8 cellular contexts compared by ENCODE assay signal in genomic region chr6:8102122-8102958, GRCh38. TPM values are rescaled to one million over a fixed set of nuclear protein-coding genes. Genes with fewer than 3 reads are reported as not detected.
A peak's percentile ranks its signal among the peaks of the same experiment; 100 is the strongest.
DNase-seq lines count a peak whose midpoint lies in the region; ATAC-seq, FAIRE-seq and TF ChIP-seq lines count a peak whose summit lies in the region.

Gene EEF1E1 (minus strand): TSS chr6:8102548. CDS start chr6:8102521, 27 bp downstream.

- DNase-seq in ELF-1 (ENCODE audit: low read depth, low spot score) (peak; percentile 95), H54 (ENCODE audit: insufficient read length, low spot score) (peak; percentile 92), LoVo (ENCODE audit: low spot score) (peak; percentile 97), RWPE1 (ENCODE audit: low spot score) (peak; percentile 98), fibroblast of peridontal ligament (ENCODE audit: extremely low read depth) (peak; percentile 90), natural killer cell (peak; percentile 87)
- peak; percentile 89 to 96 (median 94) for DNase-seq in stimulated activated naive CD4-positive, alpha-beta T cell (lab: John Stamatoyannopoulos, UW)

- TF ChIP-seq POLR2A in H54 (IDR thresholded peaks at IDR 0.05; ENCODE audit: low read depth, low read length), result peak; percentile 77

- no peaks in the 10 kb centered on the region for H3K9me3 Mint-ChIP-seq in activated T-helper 17 cell treated with anti-CD3 and anti-CD28 coated beads, Interleukin-2, amount 50 U/mL, for 72 hours
- H3K9me3 Mint-ChIP-seq in natural killer cell, result no peaks in the 10 kb centered on the region

- peak within 1 kb of the TSS; percentile 95 for H3K27ac Mint-ChIP-seq in activated T-helper 17 cell treated with anti-CD3 and anti-CD28 coated beads, Interleukin-2, amount 50 U/mL, for 72 hours
- H3K27ac Mint-ChIP-seq in natural killer cell, result peak within 1 kb of the TSS; percentile 92 to 93

- peak; percentile 91 for FAIRE-seq in H54 (lab: Jason Lieb, UNC)

- CTCF ChIA-PET in RWPE1 (lab: Yijun Ruan, JAX), result interaction anchor here (0.6 to 0.7 kb wide), 2 partner anchors 38 to 147 kb away, joined by 4 read pairs; no protein-coding TSS in a partner anchor

- POLR2A ChIA-PET in RWPE1 (lab: Yijun Ruan, JAX; ENCODE audit: low non-redundant PET), result interaction anchor here (0.7 kb wide), 1 partner anchor 30 kb away, joined by 4 read pairs; no protein-coding TSS in a partner anchor

- peak within 1 kb of the TSS; percentile 94 for H3K4me3 Mint-ChIP-seq in activated T-helper 17 cell treated with anti-CD3 and anti-CD28 coated beads, Interleukin-2, amount 50 U/mL, for 72 hours
- peak within 1 kb of the TSS; percentile 97 for H3K4me3 Mint-ChIP-seq in natural killer cell

- no peak for TF ChIP-seq CTCF in RWPE1 (conservative IDR thresholded peaks at IDR 0.05; ENCODE audit: low read depth)
- no peak for TF ChIP-seq CTCF in natural killer cell (IDR thresholded peaks at IDR 0.05)

- H3K27ac ChIP-seq in RWPE1, result peak within 1 kb of the TSS; percentile 62

- H3K36me3 Mint-ChIP-seq in activated T-helper 17 cell treated with anti-CD3 and anti-CD28 coated beads, Interleukin-2, amount 50 U/mL, for 72 hours (ENCODE audit: low read depth), result peaks cover 48% of the 10 kb centered on the region
- H3K36me3 Mint-ChIP-seq in natural killer cell, result no peaks in the 10 kb centered on the region

- H3K4me1 Mint-ChIP-seq in activated T-helper 17 cell treated with anti-CD3 and anti-CD28 coated beads, Interleukin-2, amount 50 U/mL, for 72 hours, result peaks cover 21% of the 10 kb centered on the region
- H3K4me1 Mint-ChIP-seq in natural killer cell, result peaks cover 26 to 32% of the 10 kb centered on the region in 2 donors

- intact Hi-C loops in natural killer cell (cut with micrococcal nuclease), result loop anchor here (1.0 kb wide), 1 partner anchor 38 kb away; the partner anchor contains the start of gene BLOC1S5

- peak; percentile 99 for ATAC-seq in activated T-helper 17 cell treated with anti-CD3 and anti-CD28 coated beads, Interleukin-2, amount 50 U/mL, for 72 hours (replicated peaks)
- peak; percentile 97 to 99 (median 98) for ATAC-seq in natural killer cell

- H3K27me3 Mint-ChIP-seq in activated T-helper 17 cell treated with anti-CD3 and anti-CD28 coated beads, Interleukin-2, amount 50 U/mL, for 72 hours, result peaks cover 12% of the 10 kb centered on the region
- H3K27me3 Mint-ChIP-seq in natural killer cell (ENCODE audit: low read depth in 2 of 2), result peaks cover 12 to 28% of the 10 kb centered on the region in 2 donors

RNA-seq across cellular contexts. Expression of gene EEF1E1, which starts in this region (rescaled TPM):
- 10 to 100 TPM; 31.3 to 73.9 TPM for total RNA-seq in activated T-helper 17 cell treated with anti-CD3 and anti-CD28 coated beads, Interleukin-2, amount 50 U/mL, for 72 hours
- total RNA-seq in natural killer cell, result 10 to 100 TPM in 2 of 3 donors, 1 to 10 TPM in 1; 9.6 to 13.8 (median 10.2) TPM

Comparison
In these comparisons a context has a peak if more than half of its experiments do, and no peak if none do; other contexts are left out.
1. Peak in every context shown above with its lines: DNase-seq, ATAC-seq and H3K27ac ChIP-seq.